In the genomic region with DNA sequence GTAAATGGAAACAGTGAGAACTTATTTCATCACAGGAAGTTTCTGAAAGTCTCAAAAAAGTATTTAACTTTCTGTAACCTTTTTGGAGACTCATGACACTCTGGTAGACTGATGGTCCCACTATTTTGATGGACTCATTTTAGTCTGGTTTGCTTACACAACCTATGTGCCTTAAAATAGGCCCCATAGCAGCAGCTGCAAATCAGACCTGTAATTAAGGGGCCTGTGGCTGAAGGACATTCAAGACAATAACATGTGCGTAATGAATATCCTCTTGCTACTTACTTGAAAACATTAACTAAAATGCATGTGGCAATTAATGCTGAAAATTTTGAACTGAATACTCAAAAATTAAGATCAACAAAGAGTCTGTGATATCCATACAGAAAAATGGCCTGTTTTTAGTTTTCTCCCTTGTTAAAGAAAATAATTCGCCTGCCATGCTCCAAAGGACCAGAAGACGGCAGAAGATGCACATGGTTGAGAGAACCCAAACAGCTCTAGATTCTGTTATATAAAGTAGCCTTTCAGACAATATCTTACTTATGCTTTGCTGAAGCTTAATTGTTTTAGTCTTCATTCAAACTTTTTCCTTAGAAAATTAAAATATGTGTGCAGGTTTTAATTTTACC, we compare ENCODE assay signal across 9 cellular contexts.
DNase-seq lines count a peak whose midpoint lies in the region; TF ChIP-seq lines count a peak whose summit lies in the region.
"Had no signal": no experiment of that assay in that cellular context is flagged by ENCODE, and none has a peak within 500 bp of the region (broad histone marks: within the 10 kb centered on the region; RNA-seq: fewer than 3 reads in every experiment).

No MANE protein-coding gene starts in this region.

- no peaks in the 10 kb centered on the region for H4K20me1 ChIP-seq in OCI-LY7 (ENCODE audit: insufficient read depth, low read length)

- H3K79me2 ChIP-seq in OCI-LY7 (ENCODE audit: insufficient read depth, low read depth, low read length) = no peaks in the 10 kb centered on the region

- POLR2A ChIA-PET in OCI-LY7 (lab: Charles Lee) = interaction anchor here (0.6 kb wide), 1 partner anchor 839 kb away, joined by 3 read pairs; no protein-coding TSS in a partner anchor

- H2AFZ ChIP-seq in OCI-LY7 (ENCODE audit: low read length) = no peak overlapping the region

- H3K4me2 ChIP-seq in OCI-LY7 (ENCODE audit: low read length) = no peak overlapping the region

- H3K4me3 ChIP-seq in OCI-LY7 (ENCODE audit: low read depth, low read length, poor library complexity, severe bottlenecking) (no peak overlapping the region), fibroblast of pulmonary artery (replicated peaks; ENCODE audit: low read depth, low read length) (no peak overlapping the region)

- CTCF ChIA-PET in OCI-LY7 (lab: Charles Lee; ENCODE audit: unreplicated experiment) = no interaction called here

- H3K27ac Mint-ChIP-seq in activated T-helper 2 cell treated with anti-CD3 and anti-CD28 coated beads, Interferon-gamma antibody, Interleukin-2, Interleukin-4, amounts not matched to agents 10 μg/mL and 5 μg/mL and 100 μg/mL, durations not matched to agents 14 hours and 24 hours and 36 hours = no peak overlapping the region

- H3K4me1 Mint-ChIP-seq in activated T-helper 2 cell treated with anti-CD3 and anti-CD28 coated beads, Interferon-gamma antibody, Interleukin-2, Interleukin-4, amounts not matched to agents 10 μg/mL and 5 μg/mL and 100 μg/mL, durations not matched to agents 14 hours and 24 hours and 36 hours (ENCODE audit: low read depth) = no peaks in the 10 kb centered on the region

- TF ChIP-seq CTCF in GM20000 (IDR thresholded peaks at IDR 0.05; ENCODE audit: extremely low read depth, missing control alignments) (no peak), OCI-LY7 (conservative IDR thresholded peaks at IDR 0.05; ENCODE audit: low read length) (no peak), fibroblast of pulmonary artery (IDR thresholded peaks at IDR 0.05; ENCODE audit: low read length, missing control alignments) (peak; percentile 97)

- H3K9me3 Mint-ChIP-seq in activated T-helper 2 cell treated with anti-CD3 and anti-CD28 coated beads, Interferon-gamma antibody, Interleukin-2, Interleukin-4, amounts not matched to agents 10 μg/mL and 5 μg/mL and 100 μg/mL, durations not matched to agents 14 hours and 24 hours and 36 hours = peaks cover 9% of the 10 kb centered on the region

- intact Hi-C loops in OCI-LY7 (cut with micrococcal nuclease; ENCODE audit: unreplicated experiment) = no loop called here
- intact Hi-C loops in activated T-helper 2 cell treated with anti-CD3 and anti-CD28 coated beads, Interferon-gamma antibody, Interleukin-2, Interleukin-4, amounts not matched to agents 10 μg/mL and 5 μg/mL and 100 μg/mL, durations not matched to agents 14 hours and 24 hours and 36 hours (cut with micrococcal nuclease) = no loop called here

- DNase-seq in GM20000 (ENCODE audit: low spot score) (peak; percentile 9), OCI-LY7 (ENCODE audit: low spot score) (peak; percentile 5), fibroblast of pulmonary artery (ENCODE audit: low read depth) (peak; percentile 75), putamen (ENCODE audit: low spot score) (peak; percentile 44), NCI-H1048 (lab: John Stamatoyannopoulos, UW) (no peak), NCI-H526 treated with DMSO at 0.1 percent for 48 hours (lab: John Stamatoyannopoulos, UW) (no peak), activated T-cell treated with anti-CD3 and anti-CD28 coated beads for 4 hours (no peak)
- no peak for DNase-seq in activated T-helper 2 cell treated with anti-CD3 and anti-CD28 coated beads, Interferon-gamma antibody, Interleukin-2, Interleukin-4, amounts not matched to agents 10 μg/mL and 5 μg/mL and 100 μg/mL, durations not matched to agents 14 hours and 24 hours and 36 hours (ENCODE audit: low spot score)
- DNase-seq: activated CD4-positive, alpha-beta T cell treated with anti-CD3 and anti-CD28 coated beads for 4 hours had no signal

- H3K9me2 ChIP-seq in OCI-LY7 (ENCODE audit: insufficient read depth, low read length) = no peaks in the 10 kb centered on the region

- no peaks in the 10 kb centered on the region for H3K36me3 Mint-ChIP-seq in activated T-helper 2 cell treated with anti-CD3 and anti-CD28 coated beads, Interferon-gamma antibody, Interleukin-2, Interleukin-4, amounts not matched to agents 10 μg/mL and 5 μg/mL and 100 μg/mL, durations not matched to agents 14 hours and 24 hours and 36 hours (ENCODE audit: low read depth)

- H3K27me3 Mint-ChIP-seq in activated T-helper 2 cell treated with anti-CD3 and anti-CD28 coated beads, Interferon-gamma antibody, Interleukin-2, Interleukin-4, amounts not matched to agents 10 μg/mL and 5 μg/mL and 100 μg/mL, durations not matched to agents 14 hours and 24 hours and 36 hours (ENCODE audit: low read depth) = no peaks in the 10 kb centered on the region

- no peaks in the 10 kb centered on the region for H3K4me1 ChIP-seq in OCI-LY7 (ENCODE audit: insufficient read depth, low read length, poor library complexity, severe bottlenecking)

- H3K4me3 Mint-ChIP-seq in activated T-helper 2 cell treated with anti-CD3 and anti-CD28 coated beads, Interferon-gamma antibody, Interleukin-2, Interleukin-4, amounts not matched to agents 10 μg/mL and 5 μg/mL and 100 μg/mL, durations not matched to agents 14 hours and 24 hours and 36 hours (ENCODE audit: low read depth) = no peak overlapping the region

- BruUV-seq in OCI-LY7 (replicated peaks; lab: Mats Ljungman, UMichigan) = no TSS peak

- no peak overlapping the region for H3K27ac ChIP-seq in OCI-LY7 (ENCODE audit: low read depth, low read length, poor library complexity, severe bottlenecking)

- no peaks in the 10 kb centered on the region for H3K9me3 ChIP-seq in OCI-LY7 (ENCODE audit: low read length)

- no peaks in the 10 kb centered on the region for H3K36me3 ChIP-seq in OCI-LY7 (ENCODE audit: insufficient read depth, low read length)

Comparison
In these comparisons a context has a peak if more than half of its experiments do, and no peak if none do; other contexts are left out.
1. DNase-seq: peak in GM20000 (single experiment), OCI-LY7 (single experiment), fibroblast of pulmonary artery (single experiment) and putamen (single experiment); none in activated T-helper 2 cell treated with anti-CD3 and anti-CD28 coated beads, Interferon-gamma antibody, Interleukin-2, Interleukin-4, amounts not matched to agents 10 μg/mL and 5 μg/mL and 100 μg/mL, durations not matched to agents 14 hours and 24 hours and 36 hours (single experiment), NCI-H1048 (single experiment), NCI-H526 treated with DMSO at 0.1 percent for 48 hours (single experiment) and activated T-cell treated with anti-CD3 and anti-CD28 coated beads for 4 hours (single experiment).